In genomic region chr2:240322991-240323390, GRCh38 we compare ENCODE assay signal across 13 cellular contexts.
DNase-seq lines count a peak whose midpoint lies in the region; ATAC-seq lines count a peak whose summit lies in the region.
"Had no signal": no experiment of that assay in that cellular context is flagged by ENCODE, and none has a peak within 500 bp of the region (broad histone marks: within the 10 kb centered on the region; RNA-seq: fewer than 3 reads in every experiment).

No MANE protein-coding gene starts in this region.

- no peak overlapping the region for H3K4me3 ChIP-seq in skeletal muscle satellite cell (ENCODE audit: low read length)
- H3K4me3 ChIP-seq: BLaER1 had no signal

- H3K9ac ChIP-seq in skeletal muscle satellite cell (ENCODE audit: low read depth, low read length): no peak overlapping the region
- H3K9ac ChIP-seq: BLaER1 had no signal

- DNase-seq in NCI-H748 (lab: John Stamatoyannopoulos, UW; ENCODE audit: unreplicated experiment): peak; percentile 7
- no peak for DNase-seq in NCI-H748 treated with DMSO at 0.1 percent for 48 hours (lab: John Stamatoyannopoulos, UW)
- DNase-seq in AG20443 (ENCODE audit: low spot score): peak; percentile 6
- DNase-seq in islet precursor cell: peak; percentile 47
- no peak for DNase-seq in stimulated activated naive CD4-positive, alpha-beta T cell (lab: John Stamatoyannopoulos, UW)
- DNase-seq in NCI-H1417 (lab: John Stamatoyannopoulos, UW): no peak
- DNase-seq: AML-193, DMS53, GF-D8 had no signal

- no peaks in the 10 kb centered on the region for H3K36me3 ChIP-seq in skeletal muscle satellite cell (ENCODE audit: insufficient read depth, low read length)
- H3K36me3 ChIP-seq: BLaER1 had no signal

- H3K9me3 ChIP-seq in skeletal muscle satellite cell (replicated peaks; ENCODE audit: low read length): no peaks in the 10 kb centered on the region
- H3K9me3 ChIP-seq: BLaER1 had no signal

- no peak for ATAC-seq in GM21825 (IDR thresholded peaks at IDR 0.05; ENCODE audit: unreplicated experiment)
- ATAC-seq: HCT116 had no signal

- peaks cover 27% of the 10 kb centered on the region for H3K27me3 ChIP-seq in skeletal muscle satellite cell (ENCODE audit: control insufficient read depth, insufficient read depth, low read length)
- H3K27me3 ChIP-seq: BLaER1 had no signal

- H3K4me1 ChIP-seq in skeletal muscle satellite cell (ENCODE audit: control insufficient read depth, insufficient read depth, low read length): peaks cover 38% of the 10 kb centered on the region
- H3K4me1 ChIP-seq: BLaER1 had no signal

- peak overlapping the region; percentile 21 for H3K4me2 ChIP-seq in skeletal muscle satellite cell (ENCODE audit: low read length)
- H3K4me2 ChIP-seq: BLaER1 had no signal

Comparison
In these comparisons a context has a peak if more than half of its experiments do, and no peak if none do; other contexts are left out.
1. DNase-seq: peak in NCI-H748 (single experiment), AG20443 (single experiment) and islet precursor cell (single experiment); none in NCI-H748 treated with DMSO at 0.1 percent for 48 hours (single experiment), stimulated activated naive CD4-positive, alpha-beta T cell (0 of 6) and NCI-H1417 (0 of 3).